ENCODE assay signal across 1 cellular context in genomic region chr3:66396161-66396760, GRCh38.
TF ChIP-seq lines count a peak whose summit lies in the region.

No MANE protein-coding gene starts in this region.

TF ChIP-seq in H1, 55 proteins besides CTCF, POLR2A, EP300 and RAD21 (continued from another document):
- TF ChIP-seq SIRT6 (IDR thresholded peaks at IDR 0.05; ENCODE audit: low read length) (no peak), KDM1A (IDR thresholded peaks at IDR 0.05; ENCODE audit: borderline replicate concordance, low read length) (no peak), CREB1 (IDR thresholded peaks at IDR 0.05) (no peak), TCF12 (IDR thresholded peaks at IDR 0.05; ENCODE audit: low read depth, low read length) (no peak), POU5F1 (IDR thresholded peaks at IDR 0.05; ENCODE audit: low read depth, low read length) (no peak)
- TF ChIP-seq, protein P1, sequence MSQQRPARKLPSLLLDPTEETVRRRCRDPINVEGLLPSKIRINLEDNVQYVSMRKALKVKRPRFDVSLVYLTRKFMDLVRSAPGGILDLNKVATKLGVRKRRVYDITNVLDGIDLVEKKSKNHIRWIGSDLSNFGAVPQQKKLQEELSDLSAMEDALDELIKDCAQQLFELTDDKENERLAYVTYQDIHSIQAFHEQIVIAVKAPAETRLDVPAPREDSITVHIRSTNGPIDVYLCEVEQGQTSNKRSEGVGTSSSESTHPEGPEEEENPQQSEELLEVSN (IDR thresholded peaks at IDR 0.05), result no peak
- TF ChIP-seq, protein P2, sequence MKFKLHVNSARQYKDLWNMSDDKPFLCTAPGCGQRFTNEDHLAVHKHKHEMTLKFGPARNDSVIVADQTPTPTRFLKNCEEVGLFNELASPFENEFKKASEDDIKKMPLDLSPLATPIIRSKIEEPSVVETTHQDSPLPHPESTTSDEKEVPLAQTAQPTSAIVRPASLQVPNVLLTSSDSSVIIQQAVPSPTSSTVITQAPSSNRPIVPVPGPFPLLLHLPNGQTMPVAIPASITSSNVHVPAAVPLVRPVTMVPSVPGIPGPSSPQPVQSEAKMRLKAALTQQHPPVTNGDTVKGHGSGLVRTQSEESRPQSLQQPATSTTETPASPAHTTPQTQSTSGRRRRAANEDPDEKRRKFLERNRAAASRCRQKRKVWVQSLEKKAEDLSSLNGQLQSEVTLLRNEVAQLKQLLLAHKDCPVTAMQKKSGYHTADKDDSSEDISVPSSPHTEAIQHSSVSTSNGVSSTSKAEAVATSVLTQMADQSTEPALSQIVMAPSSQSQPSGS (IDR thresholded peaks at IDR 0.05; ENCODE audit: low read length), result no peak
TF ChIP-seq in H1: peak in this region for 0.
